ENCODE assay signal across 19 cellular contexts in the genomic region with DNA sequence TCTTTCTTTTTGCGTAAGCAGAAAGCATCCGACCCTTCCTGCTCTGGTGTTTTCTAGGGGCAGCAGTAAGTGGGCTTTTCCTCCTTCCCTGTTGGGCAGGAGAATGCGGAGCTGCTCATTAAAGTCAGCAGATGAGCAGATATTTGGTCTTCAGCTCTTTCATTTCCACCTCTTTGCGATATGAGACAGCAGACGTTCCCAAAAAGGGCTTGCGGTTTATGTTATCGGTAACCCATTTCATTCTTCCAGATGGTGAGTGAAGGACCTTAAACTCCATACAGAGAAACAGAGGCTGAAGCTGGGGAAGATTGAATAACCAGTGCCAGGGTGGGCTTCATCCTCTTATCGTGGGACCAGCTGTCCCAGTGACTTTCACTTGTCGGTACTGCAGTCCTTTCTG. TPM values are rescaled to one million over a fixed set of nuclear protein-coding genes. Genes with fewer than 3 reads are reported as not detected.
DNase-seq lines count a peak whose midpoint lies in the region; ATAC-seq, FAIRE-seq and TF ChIP-seq lines count a peak whose summit lies in the region.
"Had no signal": no experiment of that assay in that cellular context is flagged by ENCODE, and none has a peak within 500 bp of the region (broad histone marks: within the 10 kb centered on the region; RNA-seq: fewer than 3 reads in every experiment).

No MANE protein-coding gene starts in this region.

- H4K91ac ChIP-seq in H1 (replicated peaks; ENCODE audit: insufficient read length, low read length) = no peak overlapping the region

- H3K4me3 Mint-ChIP-seq in mesothelial cell of epicardium = no peak overlapping the region
- H3K4me3 Mint-ChIP-seq: activated T-helper 17 cell treated with anti-CD3 and anti-CD28 coated beads, Interleukin-2, amount 50 U/mL, for 72 hours; T-helper 17 cell had no signal

- peaks cover 10% of the 10 kb centered on the region for H3K36me3 Mint-ChIP-seq in mesothelial cell of epicardium

- 94% methylated on average over 9 of the region's 9 CpGs; no CpG with 5 or more reads in 1 of the 2 experiments for WGBS in H1 (ENCODE audit: extremely low coverage in 1 of 2, insufficient coverage in 1 of 2, insufficient read length in 1 of 2, insufficient replicate concordance in 2 of 2, low coverage in 1 of 2, low lambda C conversion rate in 2 of 2, missing lambda C conversion rate in 1 of 2), 2 experiments

- H3K4me3 ChIP-seq in H1 (ENCODE audit: extremely low read depth in 1 of 4, insufficient read depth in 2 of 4, low read depth in 3 of 4, low read length in 4 of 4) (no peak overlapping the region), vagina (no peak overlapping the region), left ventricle myocardium inferior (no peak overlapping the region)
- H3K4me3 ChIP-seq: MG63, upper lobe of right lung had no signal

- no peak overlapping the region for H2AFZ ChIP-seq in H1 (ENCODE audit: low read length)

- peak overlapping the region; percentile 1 to 17; a peak in 1 of 4 replicates for H3K4me2 ChIP-seq in H1 (ENCODE audit: insufficient read depth in 1 of 2, low read depth in 2 of 2, low read length in 2 of 2)

- H4K20me1 ChIP-seq in H1 (replicated peaks in 1 of 2; ENCODE audit: control insufficient read depth in 1 of 2, insufficient read depth in 2 of 2, low read length in 2 of 2) = no peaks in the 10 kb centered on the region

- no peak overlapping the region for H3K14ac ChIP-seq in H1 (ENCODE audit: insufficient read length)

- no peak overlapping the region for H4K8ac ChIP-seq in H1 (ENCODE audit: extremely low read depth, insufficient read depth, low read length)

- peaks cover 16 to 21% of the 10 kb centered on the region in 2 experiments for H3K9me3 ChIP-seq in H1 (ENCODE audit: insufficient read depth in 2 of 2, low read depth in 1 of 2, low read length in 1 of 2)
- H3K9me3 ChIP-seq in vagina = no peaks in the 10 kb centered on the region
- H3K9me3 ChIP-seq in left ventricle myocardium inferior (replicated peaks) = peaks cover 12% of the 10 kb centered on the region
- H3K9me3 ChIP-seq: upper lobe of right lung had no signal

- no peak for FAIRE-seq in H1 (lab: Jason Lieb, UNC)
- FAIRE-seq: A204.1 had no signal

- POLR2A ChIA-PET in H1 (lab: Charles Lee; ENCODE audit: partially characterized antibody) = no interaction called here

- 0 out of 2 replicates have a peak overlapping the region, but pooled peaks have one; percentile 45 for H2AK5ac ChIP-seq in H1 (ENCODE audit: low read depth, low read length)

- peak; percentile 71 to 77 for DNase-seq in NCI-H526 (lab: John Stamatoyannopoulos, UW)
- no peak for DNase-seq in NCI-H526 treated with DMSO at 0.1 percent for 48 hours (lab: John Stamatoyannopoulos, UW)
- no peak for DNase-seq in H1 (ENCODE audit: low read depth in 1 of 2, low spot score in 2 of 2)
- DNase-seq in mesothelial cell of epicardium (ENCODE audit: low spot score in 2 of 2, unreplicated experiment in 2 of 2) = no peak
- no peak for DNase-seq in vagina (ENCODE audit: extremely low spot score in 2 of 2)
- DNase-seq in left ventricle myocardium inferior = no peak
- DNase-seq: activated CD4-positive, CD25-positive, alpha-beta regulatory T cell; C1 segment of cervical spinal cord; caudate nucleus; effector CD4-positive, alpha-beta T cell; MG63; NCI-H1694; SHP77 treated with DMSO at 0.1 percent for 48 hours; T-helper 17 cell had no signal

- no peak overlapping the region for H2BK120ac ChIP-seq in H1 (replicated peaks; ENCODE audit: low read depth, low read length)

- H3K27me3 ChIP-seq in H1 (replicated peaks in 1 of 4; ENCODE audit: control insufficient read depth in 3 of 4, extremely low read depth in 1 of 4, insufficient read depth in 3 of 4, low read length in 3 of 4) (no peaks in the 10 kb centered on the region), vagina (no peaks in the 10 kb centered on the region), left ventricle myocardium inferior (ENCODE audit: low read depth) (no peaks in the 10 kb centered on the region)
- H3K27me3 ChIP-seq: MG63, upper lobe of right lung had no signal

- ATAC-seq in HG03439 (IDR thresholded peaks at IDR 0.05; ENCODE audit: unreplicated experiment) = no peak
- ATAC-seq in HG02623 (IDR thresholded peaks at IDR 0.05; ENCODE audit: unreplicated experiment) = no peak
- ATAC-seq: activated T-helper 17 cell treated with anti-CD3 and anti-CD28 coated beads, Interleukin-2, amount 50 U/mL, for 72 hours; T-helper 17 cell had no signal

- no peak overlapping the region for H3K56ac ChIP-seq in H1 (replicated peaks; ENCODE audit: insufficient read length, low read depth, low read length)

- peak overlapping the region; percentile 78; the same call in 1 of the 2 replicates for H2BK12ac ChIP-seq in H1 (ENCODE audit: low read depth, low read length)

- H3K36me3 ChIP-seq in H1 (ENCODE audit: control insufficient read depth in 2 of 4, insufficient read depth in 4 of 4, low read length in 3 of 4) (peaks cover 0 to 5% (median 0%) of the 10 kb centered on the region in 4 experiments; a peak in 3 of 8 replicates), vagina (no peaks in the 10 kb centered on the region), left ventricle myocardium inferior (no peaks in the 10 kb centered on the region)
- H3K36me3 ChIP-seq: MG63, upper lobe of right lung had no signal

- intact Hi-C loops in vagina (cut with DNase I) (no loop called here), left ventricle myocardium inferior (cut with micrococcal nuclease) (no loop called here)

- peak overlapping the region; percentile 79 for H3K27ac Mint-ChIP-seq in mesothelial cell of epicardium

- H3K23ac ChIP-seq in H1 (ENCODE audit: insufficient read length) = no peak overlapping the region

- no peak overlapping the region for H3K9ac ChIP-seq in H1 (replicated peaks in 1 of 4; ENCODE audit: extremely low read depth in 1 of 4, low read depth in 3 of 4, low read length in 3 of 4)

- no peak overlapping the region for H4K5ac ChIP-seq in H1 (ENCODE audit: insufficient read length, low read depth, low read length)

- CTCF ChIA-PET in H1 (lab: Charles Lee; ENCODE audit: partially characterized antibody) = interaction anchor here (1.1 to 6.5 kb wide), 5 partner anchors 9 to 103 kb away, joined by 4 to 35 read pairs (median 6); no protein-coding TSS in a partner anchor

- H3K27ac ChIP-seq in H1 (ENCODE audit: low read depth, low read length) = no peak overlapping the region
- H3K27ac ChIP-seq in vagina = peak overlapping the region; percentile 37
- no peak overlapping the region for H3K27ac ChIP-seq in left ventricle myocardium inferior (replicated peaks)
- H3K27ac ChIP-seq: upper lobe of right lung had no signal

- H3K79me2 ChIP-seq in H1 (ENCODE audit: control insufficient read depth in 1 of 2, insufficient read depth in 2 of 2, low read length in 2 of 2) = peaks cover 4 to 77% of the 10 kb centered on the region in 2 experiments; a peak in 2 of 4 replicates

- TF ChIP-seq EP300 in H1 (IDR thresholded peaks at IDR 0.05; ENCODE audit: borderline replicate concordance in 1 of 2, low read depth in 2 of 2, low read length in 2 of 2) = no peak

- H3K4me1 ChIP-seq in H1 (replicated peaks in 1 of 4; ENCODE audit: control insufficient read depth in 3 of 4, insufficient read depth in 4 of 4, low read length in 3 of 4) (peaks cover 18 to 41% (median 29%) of the 10 kb centered on the region in 4 experiments), vagina (peaks cover 72% of the 10 kb centered on the region), left ventricle myocardium inferior (peaks cover 33% of the 10 kb centered on the region)

- no peak overlapping the region for H3K4ac ChIP-seq in H1 (replicated peaks; ENCODE audit: insufficient read length, low read depth, low read length)

- no peak overlapping the region for H2BK20ac ChIP-seq in H1 (ENCODE audit: low read length)

- no peak for TF ChIP-seq CTCF in H1 (IDR thresholded peaks at IDR 0.05; ENCODE audit: control extremely low read depth in 1 of 3, insufficient read depth in 1 of 3, low read depth in 1 of 3, low read length in 3 of 3)
- no peak for TF ChIP-seq CTCF in mesothelial cell of epicardium (IDR thresholded peaks at IDR 0.05; ENCODE audit: unreplicated experiment)
- TF ChIP-seq CTCF in vagina (IDR thresholded peaks at IDR 0.05) = no peak
- no peak for TF ChIP-seq CTCF in left ventricle myocardium inferior (IDR thresholded peaks at IDR 0.05; ENCODE audit: borderline replicate concordance)

- TF ChIP-seq RAD21 in H1 (IDR thresholded peaks at IDR 0.05 in 1 of 2, conservative IDR thresholded peaks at IDR 0.05 in 1 of 2; ENCODE audit: low read depth in 2 of 2, low read length in 2 of 2) = no peak

- H2BK15ac ChIP-seq in H1 (ENCODE audit: low read length) = peak overlapping the region; percentile 25; the same call in 1 of the 2 replicates

- no peak overlapping the region for H3K18ac ChIP-seq in H1 (ENCODE audit: extremely low read depth, low read length)

- H3K27me3 Mint-ChIP-seq in mesothelial cell of epicardium (ENCODE audit: low read depth) = no peaks in the 10 kb centered on the region
- H3K27me3 Mint-ChIP-seq: activated T-helper 17 cell treated with anti-CD3 and anti-CD28 coated beads, Interleukin-2, amount 50 U/mL, for 72 hours; T-helper 17 cell had no signal

- H3K23me2 ChIP-seq in H1 (ENCODE audit: low read depth, low read length) = no peaks in the 10 kb centered on the region

- peaks cover 10% of the 10 kb centered on the region; the same call in 1 of the 2 replicates for H3K79me1 ChIP-seq in H1 (ENCODE audit: low read depth, low read length)

- H3K9me3 Mint-ChIP-seq in mesothelial cell of epicardium = peaks cover 10% of the 10 kb centered on the region

- no peak for TF ChIP-seq POLR2A in H1 (IDR thresholded peaks at IDR 0.05; ENCODE audit: control extremely low read depth in 1 of 2, low read depth in 2 of 2, low read length in 2 of 2)
- no peak for TF ChIP-seq POLR2A in vagina (IDR thresholded peaks at IDR 0.05)

- no peak overlapping the region for H2BK5ac ChIP-seq in H1 (ENCODE audit: low read depth, low read length)

- peaks cover 58% of the 10 kb centered on the region for H3K4me1 Mint-ChIP-seq in mesothelial cell of epicardium

TF ChIP-seq in H1, 55 proteins besides CTCF, POLR2A, EP300 and RAD21:
- TF ChIP-seq JUND (IDR thresholded peaks at IDR 0.05; ENCODE audit: low read length) = no peak
TF ChIP-seq in H1: peak in this region for 0.

RNA-seq across cellular contexts. Expression of a gene that starts 40.7 kb away (rescaled TPM):
- 33.9 and 34.7 TPM in 2 replicates for total RNA-seq in H1 (2021; fragmentation: NEBNext Ultra II Directional; extraction: Animal tissue kit (Norgen Biotek cat#: 25700))
- polyA plus RNA-seq in H1 (2011; rRNA removed) = 14.1 and 26.8 TPM in 2 replicates
- 20.7 TPM for polyA plus RNA-seq in H1 (2011; cell fraction: cytosol; rRNA removed)
- polyA plus RNA-seq in H1 (2011; cell fraction: nucleus; rRNA removed) = 87.7 TPM
- polyA plus RNA-seq in H1 (2012, experiment 1 of 2) = 19.6 to 26.5 TPM (median 24.3 TPM) in 4 replicates
- 23.5 TPM for polyA plus RNA-seq in H1 (2012, experiment 2 of 2)
- polyA plus RNA-seq in H1 (2013, experiment 1 of 2) = 21.2 TPM
- polyA plus RNA-seq in H1 (2013, experiment 2 of 2) = 21.5 TPM
- polyA minus RNA-seq in H1 (2011; rRNA and poly(A)+ RNA removed) = 30.5 and 37.0 TPM in 2 replicates
- 30.8 TPM for polyA minus RNA-seq in H1 (2011; cell fraction: cytosol; rRNA and poly(A)+ RNA removed)
- polyA minus RNA-seq in H1 (2011; cell fraction: nucleus; rRNA and poly(A)+ RNA removed) = 56.9 TPM
- total RNA-seq in mesothelial cell of epicardium (64.0 to 69.4 TPM (median 64.5 TPM) in 3 replicates), vagina (40.3 TPM), left ventricle myocardium inferior (9.5 TPM)

Comparison
In these comparisons a context has a peak if more than half of its experiments do, and no peak if none do; other contexts are left out.
1. DNase-seq: peak in NCI-H526 (2 of 2); none in NCI-H526 treated with DMSO at 0.1 percent for 48 hours (single experiment), H1 (0 of 2), mesothelial cell of epicardium (0 of 2), vagina (0 of 2) and left ventricle myocardium inferior (single experiment).